Comparison of ENCODE assay signal across 23 cellular contexts in the genomic region with DNA sequence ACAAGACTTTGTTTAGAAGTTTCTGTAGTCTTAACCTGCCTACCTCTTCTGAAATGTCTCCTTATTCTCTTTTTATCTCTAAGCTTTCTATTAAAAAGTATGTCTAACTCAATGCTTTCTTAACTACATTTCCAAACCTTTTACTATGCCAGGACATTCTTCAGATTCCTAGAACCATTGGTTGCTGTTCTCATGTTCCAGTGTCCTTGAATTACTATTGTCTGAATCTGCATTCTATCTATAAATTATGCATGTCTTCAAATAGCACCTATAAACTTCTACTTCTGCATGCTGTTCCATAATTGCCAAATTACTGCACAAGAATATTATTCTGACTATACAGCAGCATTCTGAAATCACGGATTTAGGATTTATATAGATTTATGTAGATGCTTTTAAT.
DNase-seq lines count a peak whose midpoint lies in the region; ATAC-seq, FAIRE-seq and TF ChIP-seq lines count a peak whose summit lies in the region.
"Had no signal": no experiment of that assay in that cellular context is flagged by ENCODE, and none has a peak within 500 bp of the region (broad histone marks: within the 10 kb centered on the region; RNA-seq: fewer than 3 reads in every experiment).

No MANE protein-coding gene starts in this region.

- DNase-seq in AG10803 (ENCODE audit: low read depth), result peak; percentile 53
- DNase-seq in HTR-8/SVneo (ENCODE audit: insufficient read length, low spot score), result peak; percentile 3
- DNase-seq in choroid plexus epithelial cell (ENCODE audit: low read depth), result peak; percentile 9
- peak; percentile 33 for DNase-seq in myocyte (ENCODE audit: low read depth)
- no peak for DNase-seq in SKM-1 treated with dmso at 0.1 percent for 144 hours (lab: John Stamatoyannopoulos, UW; ENCODE audit: unreplicated experiment)
- DNase-seq in activated CD4-positive, alpha-beta T cell treated with anti-CD3 and anti-CD28 coated beads, Interleukin-2, amount 50 U/mL, for 1 hour, result no peak
- DNase-seq: activated CD8-positive, alpha-beta memory T cell treated with anti-CD3 and anti-CD28 coated beads, Interleukin-2, amount 50 U/mL, for 48 hours; activated gamma-delta T cell treated with Interleukin-2 at 50 U/mL for 16 hours; adrenal gland; CD8-positive, alpha-beta memory T cell; KBM-7; left cardiac atrium; natural killer cell; NCI-H1048; NCI-H2029; NCI-H345; SIG-M5; stimulated activated CD4-positive, alpha-beta T cell treated with anti-CD3 and anti-CD28 coated beads, Interleukin-2, amount 100 ng/mL, for 48 hours; stimulated activated naive CD4-positive, alpha-beta T cell treated with Interleukin-2 at 50 U/mL for 16 hours; tibial artery had no signal

- H3K4me3 ChIP-seq in AG10803 (ENCODE audit: low read length) (no peak overlapping the region), choroid plexus epithelial cell (ENCODE audit: low read depth, low read length) (no peak overlapping the region)
- H3K4me3 ChIP-seq: adrenal gland, skin epidermis, tibial artery had no signal

- TF ChIP-seq CTCF in AG10803 (conservative IDR thresholded peaks at IDR 0.05; ENCODE audit: low read length) (no peak), choroid plexus epithelial cell (conservative IDR thresholded peaks at IDR 0.05; ENCODE audit: low read depth, low read length) (no peak)

- ATAC-seq in HG03520 (IDR thresholded peaks at IDR 0.05; ENCODE audit: unreplicated experiment) (no peak), HG03097 (IDR thresholded peaks at IDR 0.05; ENCODE audit: low FRiP score, unreplicated experiment) (no peak)
- ATAC-seq: left cardiac atrium, natural killer cell had no signal

- FAIRE-seq in HTR-8/SVneo (lab: Jason Lieb, UNC), result no peak

Comparison
In these comparisons a context has a peak if more than half of its experiments do, and no peak if none do; other contexts are left out.
1. DNase-seq: peak in AG10803 (single experiment), HTR-8/SVneo (single experiment), choroid plexus epithelial cell (single experiment) and myocyte (single experiment); none in SKM-1 treated with dmso at 0.1 percent for 144 hours (single experiment) and activated CD4-positive, alpha-beta T cell treated with anti-CD3 and anti-CD28 coated beads, Interleukin-2, amount 50 U/mL, for 1 hour (single experiment).